ENCODE assay signal across 24 cellular contexts in the genomic region with DNA sequence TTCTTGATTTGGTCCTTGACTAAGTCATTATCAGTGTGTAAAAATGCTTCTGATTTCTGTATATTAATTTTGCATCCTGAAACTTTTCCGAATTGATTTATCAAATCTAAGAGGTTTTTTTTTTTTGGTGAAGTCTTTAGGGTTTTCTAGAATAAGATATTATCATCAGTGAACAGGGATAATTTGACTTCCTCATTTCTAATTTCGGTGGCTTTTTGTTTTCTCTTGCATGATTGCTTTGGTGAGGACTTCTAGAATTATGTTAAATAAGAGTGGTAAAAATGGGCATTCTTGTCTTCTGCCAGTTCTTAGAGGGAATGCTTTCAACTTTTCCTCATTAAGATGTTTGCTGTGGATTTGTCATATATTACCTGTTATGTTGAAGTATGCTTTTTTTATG.
"Had no signal": no experiment of that assay in that cellular context is flagged by ENCODE, and none has a peak within 500 bp of the region (broad histone marks: within the 10 kb centered on the region; RNA-seq: fewer than 3 reads in every experiment).

No MANE protein-coding gene starts in this region.

- H3K27ac Mint-ChIP-seq: effector memory CD8-positive, alpha-beta T cell; nephron progenitor cell had no signal

- DNase-seq: effector memory CD8-positive, alpha-beta T cell; erythroblast; esophagus squamous epithelium; foreskin melanocyte; glutamatergic neuron; heart right ventricle; hippocampal formation; left cardiac atrium; left lung; mesenchymal stem cell; midbrain; naive thymus-derived CD8-positive, alpha-beta T cell; nephron progenitor cell; nucleus accumbens; stimulated activated CD4-positive, alpha-beta T cell treated with anti-CD3 and anti-CD28 coated beads, Interleukin-12 subunit alpha, Interleukin-12 subunit beta, amount 100 ng/mL, for 4 hours; stimulated activated CD4-positive, alpha-beta T cell treated with anti-CD3 and anti-CD28 coated beads, Interleukin-1b, Interleukin-23, amount 100 ng/mL, for 48 hours; stimulated activated CD4-positive, alpha-beta T cell treated with anti-CD3 and anti-CD28 coated beads, Interleukin-4, amount 100 ng/mL, for 1 hour; stimulated activated CD8-positive, alpha-beta memory T cell treated with anti-CD3 and anti-CD28 coated beads, Interleukin-4, amount 100 ng/mL, for 48 hours; stimulated activated naive CD4-positive, alpha-beta T cell; stimulated activated naive CD8-positive, alpha-beta T cell treated with anti-CD3 and anti-CD28 coated beads, Interleukin-15, amount 100 ng/mL, for 72 hours; transverse colon; upper lobe of right lung; uterus had no signal

- ATAC-seq: effector memory CD8-positive, alpha-beta T cell; heart right ventricle; left cardiac atrium; left lung; naive thymus-derived CD8-positive, alpha-beta T cell; sciatic nerve; stimulated activated naive CD8-positive, alpha-beta T cell treated with anti-CD3 and anti-CD28 coated beads, Interleukin-15, amount 100 ng/mL, for 72 hours; upper lobe of right lung had no signal

- H3K4me3 Mint-ChIP-seq: effector memory CD8-positive, alpha-beta T cell; naive thymus-derived CD8-positive, alpha-beta T cell; nephron progenitor cell; stimulated activated naive CD8-positive, alpha-beta T cell treated with anti-CD3 and anti-CD28 coated beads, Interleukin-15, amount 100 ng/mL, for 72 hours had no signal

- H3K27me3 Mint-ChIP-seq: effector memory CD8-positive, alpha-beta T cell; naive thymus-derived CD8-positive, alpha-beta T cell; stimulated activated naive CD8-positive, alpha-beta T cell treated with anti-CD3 and anti-CD28 coated beads, Interleukin-15, amount 100 ng/mL, for 72 hours had no signal

- H3K4me1 Mint-ChIP-seq: nephron progenitor cell; stimulated activated naive CD8-positive, alpha-beta T cell treated with anti-CD3 and anti-CD28 coated beads, Interleukin-15, amount 100 ng/mL, for 72 hours had no signal
